ENCODE assay signal across 10 cellular contexts in genomic region chr3:136749106-136749505, GRCh38. TPM values are rescaled to one million over a fixed set of nuclear protein-coding genes. Genes with fewer than 3 reads are reported as not detected.
DNase-seq lines count a peak whose midpoint lies in the region; ATAC-seq, FAIRE-seq and TF ChIP-seq lines count a peak whose summit lies in the region.
"Had no signal": no experiment of that assay in that cellular context is flagged by ENCODE, and none has a peak within 500 bp of the region (broad histone marks: within the 10 kb centered on the region; RNA-seq: fewer than 3 reads in every experiment).

No MANE protein-coding gene starts in this region.

- H3K27me3 Mint-ChIP-seq in activated CD4-positive, alpha-beta T cell treated with anti-CD3 and anti-CD28 coated beads for 36 hours = no peaks in the 10 kb centered on the region
- peaks cover 14% of the 10 kb centered on the region for H3K27me3 Mint-ChIP-seq in endothelial cell (ENCODE audit: unreplicated experiment)

- peaks cover 40% of the 10 kb centered on the region for H4K20me1 ChIP-seq in smooth muscle cell (ENCODE audit: low read depth)

- peaks cover 10% of the 10 kb centered on the region for H3F3A ChIP-seq in smooth muscle cell (ENCODE audit: low read depth)

- no peak overlapping the region for H2AFZ ChIP-seq in smooth muscle cell (ENCODE audit: low read depth)

- H3K79me2 ChIP-seq in smooth muscle cell (ENCODE audit: low read depth) = peaks cover 69% of the 10 kb centered on the region

- H3K27me3 ChIP-seq in smooth muscle cell (ENCODE audit: low read depth) (no peaks in the 10 kb centered on the region), MG63 (no peaks in the 10 kb centered on the region)
- H3K27me3 ChIP-seq: BE2C had no signal

- intact Hi-C loops in activated CD4-positive, alpha-beta T cell treated with anti-CD3 and anti-CD28 coated beads for 36 hours (cut with DNase I, micrococcal nuclease) = no loop called here

- CTCF ChIA-PET in activated CD4-positive, alpha-beta T cell treated with anti-CD3 and anti-CD28 coated beads for 36 hours (lab: Charles Lee) = interaction anchor here (1.0 to 1.4 kb wide), 3 partner anchors 14 to 283 kb away, joined by 3 to 5 read pairs (median 4); no protein-coding TSS in a partner anchor

- peaks cover 57% of the 10 kb centered on the region for H3K4me1 Mint-ChIP-seq in activated CD4-positive, alpha-beta T cell treated with anti-CD3 and anti-CD28 coated beads for 36 hours
- H3K4me1 Mint-ChIP-seq in endothelial cell (ENCODE audit: unreplicated experiment) = peaks cover 45% of the 10 kb centered on the region

- WGBS in smooth muscle cell (ENCODE audit: low lambda C conversion rate) = 71% methylated on average over 4 of the region's 4 CpGs

- no peak for FAIRE-seq in RCC 7860 (lab: Jason Lieb, UNC)

- DNase-seq in activated CD4-positive, alpha-beta T cell treated with anti-CD3 and anti-CD28 coated beads for 36 hours = no peak
- DNase-seq in activated CD4-positive, alpha-beta T cell treated with anti-CD3 and anti-CD28 coated beads for 48 hours = no peak
- DNase-seq in NCI-H69 (lab: John Stamatoyannopoulos, UW) (peak; percentile 67), endothelial cell (ENCODE audit: low spot score) (no peak), smooth muscle cell (lab: John Stamatoyannopoulos, UW; ENCODE audit: unreplicated experiment) (no peak), MG63 (no peak), RCC 7860 (ENCODE audit: low spot score) (no peak), RPMI8226 (no peak)
- DNase-seq: BE2C, H7 had no signal

- H3K36me3 Mint-ChIP-seq in activated CD4-positive, alpha-beta T cell treated with anti-CD3 and anti-CD28 coated beads for 36 hours (ENCODE audit: low read depth) = peaks cover 11% of the 10 kb centered on the region
- peaks cover 8% of the 10 kb centered on the region for H3K36me3 Mint-ChIP-seq in endothelial cell (ENCODE audit: low read depth, unreplicated experiment)

- no peak overlapping the region for H3K9ac ChIP-seq in smooth muscle cell (ENCODE audit: low read depth)

- peak overlapping the region; percentile 11 for H3K27ac ChIP-seq in smooth muscle cell (ENCODE audit: low read depth)

- TF ChIP-seq CTCF in endothelial cell (IDR thresholded peaks at IDR 0.05; ENCODE audit: unreplicated experiment) (no peak), smooth muscle cell (IDR thresholded peaks at IDR 0.05; ENCODE audit: borderline replicate concordance, insufficient read depth, poor library complexity, severe bottlenecking) (no peak)

- H3K9me3 ChIP-seq in smooth muscle cell (replicated peaks; ENCODE audit: low read depth) (no peaks in the 10 kb centered on the region), MG63 (peaks cover 3% of the 10 kb centered on the region)
- H3K9me3 ChIP-seq: BE2C had no signal

- peak overlapping the region; percentile 95 for H3K4me2 ChIP-seq in smooth muscle cell

- POLR2A ChIA-PET in activated CD4-positive, alpha-beta T cell treated with anti-CD3 and anti-CD28 coated beads for 36 hours (lab: Charles Lee) = interaction anchor here (0.6 to 1.5 kb wide), 2 partner anchors 10 to 264 kb away, joined by 3 to 4 read pairs; no protein-coding TSS in a partner anchor

- peaks cover 31% of the 10 kb centered on the region for H3K4me1 ChIP-seq in smooth muscle cell (ENCODE audit: low read depth)
- H3K4me1 ChIP-seq: BE2C had no signal

- peaks cover 4% of the 10 kb centered on the region for H3K9me3 Mint-ChIP-seq in activated CD4-positive, alpha-beta T cell treated with anti-CD3 and anti-CD28 coated beads for 36 hours (ENCODE audit: low read depth)
- H3K9me3 Mint-ChIP-seq in endothelial cell (ENCODE audit: unreplicated experiment) = no peaks in the 10 kb centered on the region

- H3K36me3 ChIP-seq in smooth muscle cell (ENCODE audit: low read depth) (no peaks in the 10 kb centered on the region), MG63 (peaks cover 16% of the 10 kb centered on the region)
- H3K36me3 ChIP-seq: BE2C had no signal

- H3K27ac Mint-ChIP-seq in activated CD4-positive, alpha-beta T cell treated with anti-CD3 and anti-CD28 coated beads for 36 hours = peak overlapping the region; percentile 47
- peak overlapping the region; percentile 40 for H3K27ac Mint-ChIP-seq in endothelial cell (ENCODE audit: unreplicated experiment)

- H3K4me3 ChIP-seq in smooth muscle cell (no peak overlapping the region), MG63 (no peak overlapping the region)

- H3K4me3 Mint-ChIP-seq in activated CD4-positive, alpha-beta T cell treated with anti-CD3 and anti-CD28 coated beads for 36 hours = peak overlapping the region; percentile 86
- H3K4me3 Mint-ChIP-seq in endothelial cell (ENCODE audit: unreplicated experiment) = no peak overlapping the region

- ATAC-seq in activated CD4-positive, alpha-beta T cell treated with anti-CD3 and anti-CD28 coated beads for 36 hours = no peak

RNA-seq across cellular contexts. Expression of gene STAG1, which starts 3.1 kb away (rescaled TPM):
- 10 to 100 TPM; 27.1 to 36.0 TPM for total RNA-seq in activated CD4-positive, alpha-beta T cell treated with anti-CD3 and anti-CD28 coated beads for 36 hours
- total RNA-seq in endothelial cell (ENCODE audit: unreplicated experiment) (30.0 TPM), smooth muscle cell (29.5 and 38.6 TPM in 2 replicates)
- polyA plus RNA-seq in smooth muscle cell = 10.3 and 14.6 TPM in 2 replicates
- total RNA-seq in MG63 (2014; rRNA removed; shearing (Covaris generic); ENCODE audit: low replicate concordance) = 29.0 and 41.6 TPM in 2 replicates
